Comparison of ENCODE assay signal across 2 cellular contexts in the genomic region with DNA sequence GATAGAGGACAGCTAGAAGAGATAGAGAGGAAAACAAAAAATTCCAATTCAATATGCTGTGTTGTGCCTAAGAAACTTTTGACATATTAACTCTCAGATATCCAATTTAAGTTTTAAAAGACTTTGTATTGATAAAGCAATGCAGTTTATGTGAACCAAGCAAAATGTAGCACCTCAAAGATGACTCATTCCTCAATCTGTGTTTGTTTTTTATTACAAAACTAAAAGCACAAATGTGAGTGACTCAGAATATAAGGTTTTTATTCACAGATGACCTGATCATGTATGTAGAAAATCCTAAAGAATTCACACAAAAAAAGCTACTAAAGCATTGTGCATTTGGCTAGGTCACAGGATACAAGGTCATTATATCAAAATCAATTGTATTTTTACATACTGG.
TF ChIP-seq lines count a peak whose summit lies in the region.

No MANE protein-coding gene starts in this region.

TF ChIP-seq in liver, 16 proteins besides CTCF, POLR2A, EP300 and RAD21:
- TF ChIP-seq JUND (IDR thresholded peaks at IDR 0.05) (peak; percentile 28 to 51), GABPA (IDR thresholded peaks at IDR 0.05 in 1 of 2, conservative IDR thresholded peaks at IDR 0.05 in 1 of 2) (no peak)

TF ChIP-seq in HepG2, 621 proteins besides CTCF, POLR2A, EP300 and RAD21:
- TF ChIP-seq ZNF672 (CRISPR knock-in tag; IDR thresholded peaks at IDR 0.05): no peak
- no peak for TF ChIP-seq ZNF589 (CRISPR knock-in tag; conservative IDR thresholded peaks at IDR 0.05)
- TF ChIP-seq, protein P1, sequence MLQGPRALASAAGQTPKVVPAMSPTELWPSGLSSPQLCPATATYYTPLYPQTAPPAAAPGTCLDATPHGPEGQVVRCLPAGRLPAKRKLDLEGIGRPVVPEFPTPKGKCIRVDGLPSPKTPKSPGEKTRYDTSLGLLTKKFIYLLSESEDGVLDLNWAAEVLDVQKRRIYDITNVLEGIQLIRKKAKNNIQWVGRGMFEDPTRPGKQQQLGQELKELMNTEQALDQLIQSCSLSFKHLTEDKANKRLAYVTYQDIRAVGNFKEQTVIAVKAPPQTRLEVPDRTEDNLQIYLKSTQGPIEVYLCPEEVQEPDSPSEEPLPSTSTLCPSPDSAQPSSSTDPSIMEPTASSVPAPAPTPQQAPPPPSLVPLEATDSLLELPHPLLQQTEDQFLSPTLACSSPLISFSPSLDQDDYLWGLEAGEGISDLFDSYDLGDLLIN (CRISPR knock-in tag; IDR thresholded peaks at IDR 0.05; ENCODE audit: borderline replicate concordance): no peak
- TF ChIP-seq RERE (CRISPR knock-in tag; IDR thresholded peaks at IDR 0.05; ENCODE audit: low read depth): no peak
- TF ChIP-seq, protein P2, sequence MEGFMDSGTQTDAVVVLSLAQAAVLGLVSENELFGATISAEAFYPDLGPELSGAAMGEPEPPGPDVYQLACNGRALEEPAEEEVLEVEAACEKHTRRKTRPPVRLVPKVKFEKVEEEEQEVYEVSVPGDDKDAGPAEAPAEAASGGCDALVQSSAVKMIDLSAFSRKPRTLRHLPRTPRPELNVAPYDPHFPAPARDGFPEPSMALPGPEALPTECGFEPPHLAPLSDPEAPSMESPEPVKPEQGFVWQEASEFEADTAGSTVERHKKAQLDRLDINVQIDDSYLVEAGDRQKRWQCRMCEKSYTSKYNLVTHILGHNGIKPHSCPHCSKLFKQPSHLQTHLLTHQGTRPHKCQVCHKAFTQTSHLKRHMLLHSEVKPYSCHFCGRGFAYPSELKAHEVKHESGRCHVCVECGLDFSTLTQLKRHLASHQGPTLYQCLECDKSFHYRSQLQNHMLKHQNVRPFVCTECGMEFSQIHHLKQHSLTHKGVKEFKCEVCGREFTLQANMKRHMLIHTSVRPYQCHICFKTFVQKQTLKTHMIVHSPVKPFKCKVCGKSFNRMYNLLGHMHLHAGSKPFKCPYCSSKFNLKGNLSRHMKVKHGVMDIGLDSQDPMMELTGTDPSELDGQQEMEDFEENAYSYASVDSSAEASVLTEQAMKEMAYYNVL (CRISPR knock-in tag; IDR thresholded peaks at IDR 0.05; ENCODE audit: borderline replicate concordance): no peak
- TF ChIP-seq ZNF235 (CRISPR knock-in tag; IDR thresholded peaks at IDR 0.05; ENCODE audit: borderline replicate concordance): no peak
- TF ChIP-seq PATZ1 (CRISPR knock-in tag; IDR thresholded peaks at IDR 0.05): no peak
- TF ChIP-seq PRDM15 (CRISPR knock-in tag; IDR thresholded peaks at IDR 0.05): no peak
- no peak for TF ChIP-seq ETS1 (CRISPR knock-in tag; IDR thresholded peaks at IDR 0.05)
- TF ChIP-seq GABPB1 (CRISPR knock-in tag; IDR thresholded peaks at IDR 0.05): no peak
- no peak for TF ChIP-seq ZNF138 (CRISPR knock-in tag; IDR thresholded peaks at IDR 0.05; ENCODE audit: low read depth)
- TF ChIP-seq ZNF687 (CRISPR knock-in tag; IDR thresholded peaks at IDR 0.05): no peak
